ENCODE assay signal across 20 cellular contexts in the genomic region with DNA sequence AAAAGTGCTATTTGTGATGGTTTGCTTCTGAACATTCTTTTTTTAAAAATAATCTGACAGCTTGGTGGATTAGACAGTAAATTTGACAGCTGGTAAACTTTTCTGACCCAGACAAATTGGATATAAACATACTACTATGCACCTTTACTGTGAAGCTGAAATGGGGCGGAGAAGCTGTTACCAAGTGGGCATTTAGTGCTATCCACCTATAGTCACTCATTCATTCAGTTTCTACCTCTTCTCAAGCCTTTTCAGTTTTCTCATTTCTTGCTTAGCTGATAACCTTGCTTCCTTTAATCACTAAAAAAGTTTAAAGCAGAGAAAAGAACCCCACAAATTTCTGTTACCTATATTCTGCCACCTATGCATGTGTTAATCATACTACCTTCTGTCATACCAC. TPM values are rescaled to one million over a fixed set of nuclear protein-coding genes. Genes with fewer than 3 reads are reported as not detected.
A peak's percentile ranks its signal among the peaks of the same experiment; 100 is the strongest.
DNase-seq lines count a peak whose midpoint lies in the region; ATAC-seq and TF ChIP-seq lines count a peak whose summit lies in the region.
"Had no signal": no experiment of that assay in that cellular context is flagged by ENCODE, and none has a peak within 500 bp of the region (broad histone marks: within the 10 kb centered on the region; RNA-seq: fewer than 3 reads in every experiment).

No MANE protein-coding gene starts in this region.

- H3K4me3 Mint-ChIP-seq in activated CD4-positive, alpha-beta T cell treated with anti-CD3 and anti-CD28 coated beads, Interleukin-2, amount 10 ng/mL, durations not matched to agents 24 days and 14 days: no peak overlapping the region
- H3K4me3 Mint-ChIP-seq in stimulated activated naive CD8-positive, alpha-beta T cell treated with anti-CD3 and anti-CD28 coated beads, Interleukin-15, Interleukin-2, amounts not matched to agents 100 ng/mL and 50 ng/mL, for 24 hours: no peak overlapping the region
- H3K4me3 Mint-ChIP-seq in activated naive CD8-positive, alpha-beta T cell treated with anti-CD3 and anti-CD28 coated beads, Interleukin-2, amount 50 U/mL, for 24 hours: no peak overlapping the region

- peaks cover 4 to 94% (median 69%) of the 10 kb centered on the region in 6 donors for H3K36me3 ChIP-seq in spleen

- no peaks in the 10 kb centered on the region for H3K9me3 Mint-ChIP-seq in activated CD4-positive, alpha-beta T cell treated with anti-CD3 and anti-CD28 coated beads, Interleukin-2, amount 10 ng/mL, durations not matched to agents 24 days and 14 days
- no peaks in the 10 kb centered on the region for H3K9me3 Mint-ChIP-seq in stimulated activated naive CD8-positive, alpha-beta T cell treated with anti-CD3 and anti-CD28 coated beads, Interleukin-15, Interleukin-2, amounts not matched to agents 100 ng/mL and 50 ng/mL, for 24 hours
- no peaks in the 10 kb centered on the region for H3K9me3 Mint-ChIP-seq in activated naive CD8-positive, alpha-beta T cell treated with anti-CD3 and anti-CD28 coated beads, Interleukin-2, amount 50 U/mL, for 24 hours

- H3K27ac ChIP-seq in spleen: no peak overlapping the region
- H3K27ac ChIP-seq: SJCRH30 had no signal

- peaks cover 72% of the 10 kb centered on the region for H3K36me3 Mint-ChIP-seq in activated CD4-positive, alpha-beta T cell treated with anti-CD3 and anti-CD28 coated beads, Interleukin-2, amount 10 ng/mL, durations not matched to agents 24 days and 14 days (ENCODE audit: low read depth)
- peaks cover 80% of the 10 kb centered on the region for H3K36me3 Mint-ChIP-seq in stimulated activated naive CD8-positive, alpha-beta T cell treated with anti-CD3 and anti-CD28 coated beads, Interleukin-15, Interleukin-2, amounts not matched to agents 100 ng/mL and 50 ng/mL, for 24 hours (ENCODE audit: low read depth)
- peaks cover 78% of the 10 kb centered on the region for H3K36me3 Mint-ChIP-seq in activated naive CD8-positive, alpha-beta T cell treated with anti-CD3 and anti-CD28 coated beads, Interleukin-2, amount 50 U/mL, for 24 hours (ENCODE audit: low read depth)

- no peaks in the 10 kb centered on the region for H3K9me3 ChIP-seq in spleen
- H3K9me3 ChIP-seq: MG63, SJCRH30 had no signal

- TF ChIP-seq CTCF in spleen (IDR thresholded peaks at IDR 0.05 in 8 of 11, conservative IDR thresholded peaks at IDR 0.05 in 3 of 11): no peak

- no peak for ATAC-seq in stimulated activated naive CD8-positive, alpha-beta T cell treated with anti-CD3 and anti-CD28 coated beads, Interleukin-15, Interleukin-2, amounts not matched to agents 100 U/mL and 50 U/mL, for 24 hours
- ATAC-seq in activated naive CD8-positive, alpha-beta T cell treated with anti-CD3 and anti-CD28 coated beads, Interleukin-2, amount 50 U/mL, for 24 hours: no peak
- ATAC-seq: PC-3 had no signal

- intact Hi-C loops in activated CD4-positive, alpha-beta T cell treated with anti-CD3 and anti-CD28 coated beads, Interleukin-2, amount 10 ng/mL, durations not matched to agents 24 days and 14 days (cut with micrococcal nuclease): no loop called here
- intact Hi-C loops in spleen (cut with DNase I; ENCODE audit: low total_unique reads): no loop called here

- peaks cover 29% of the 10 kb centered on the region for H3K4me1 Mint-ChIP-seq in activated CD4-positive, alpha-beta T cell treated with anti-CD3 and anti-CD28 coated beads, Interleukin-2, amount 10 ng/mL, durations not matched to agents 24 days and 14 days
- peaks cover 41% of the 10 kb centered on the region for H3K4me1 Mint-ChIP-seq in stimulated activated naive CD8-positive, alpha-beta T cell treated with anti-CD3 and anti-CD28 coated beads, Interleukin-15, Interleukin-2, amounts not matched to agents 100 ng/mL and 50 ng/mL, for 24 hours (ENCODE audit: low read depth)
- H3K4me1 Mint-ChIP-seq in activated naive CD8-positive, alpha-beta T cell treated with anti-CD3 and anti-CD28 coated beads, Interleukin-2, amount 50 U/mL, for 24 hours: peaks cover 26% of the 10 kb centered on the region

- no peaks in the 10 kb centered on the region for H3K27me3 ChIP-seq in spleen (replicated peaks in 1 of 7)
- H3K27me3 ChIP-seq: MG63, SJCRH30 had no signal

- H3K4me1 ChIP-seq in spleen: peaks cover 15 to 42% (median 31%) of the 10 kb centered on the region in 6 donors

- H3K4me3 ChIP-seq in spleen: no peak overlapping the region
- H3K4me3 ChIP-seq: MG63, SJCRH30 had no signal

- WGBS in spleen, 5 donors: 90 to 100% (median 97%) methylated on average over 1 of the region's 1 CpG

- H3K27ac Mint-ChIP-seq in activated CD4-positive, alpha-beta T cell treated with anti-CD3 and anti-CD28 coated beads, Interleukin-2, amount 10 ng/mL, durations not matched to agents 24 days and 14 days: peak overlapping the region; percentile 51
- peak overlapping the region; percentile 54 for H3K27ac Mint-ChIP-seq in stimulated activated naive CD8-positive, alpha-beta T cell treated with anti-CD3 and anti-CD28 coated beads, Interleukin-15, Interleukin-2, amounts not matched to agents 100 ng/mL and 50 ng/mL, for 24 hours
- H3K27ac Mint-ChIP-seq in activated naive CD8-positive, alpha-beta T cell treated with anti-CD3 and anti-CD28 coated beads, Interleukin-2, amount 50 U/mL, for 24 hours: peak overlapping the region; percentile 57

- no peak for TF ChIP-seq POLR2A in spleen (IDR thresholded peaks at IDR 0.05)

- DNase-seq in activated CD4-positive, alpha-beta T cell treated with anti-CD3 and anti-CD28 coated beads, Interleukin-2, amount 10 ng/mL, durations not matched to agents 24 days and 14 days: no peak
- DNase-seq in activated CD4-positive, alpha-beta T cell treated with anti-CD3 and anti-CD28 coated beads for 1 hour: no peak
- DNase-seq in stimulated activated naive CD8-positive, alpha-beta T cell treated with anti-CD3 and anti-CD28 coated beads, Interleukin-15, Interleukin-2, amounts not matched to agents 100 U/mL and 50 U/mL, for 24 hours: no peak
- DNase-seq in activated naive CD8-positive, alpha-beta T cell treated with anti-CD3 and anti-CD28 coated beads, Interleukin-2, amount 50 U/mL, for 24 hours: no peak
- no peak for DNase-seq in SKM-1 (lab: John Stamatoyannopoulos, UW; ENCODE audit: unreplicated experiment)
- DNase-seq in spleen: no peak
- no peak for DNase-seq in DMS53 treated with DMSO at 0.1 percent for 48 hours (lab: John Stamatoyannopoulos, UW; ENCODE audit: unreplicated experiment)
- DNase-seq: DMS153; KBM-7; MG63; NCI-H1105 treated with DMSO at 0.1 percent for 48 hours; NCI-H146; NCI-H1930; NCI-H2107; NCI-H524; NCI-H748 treated with DMSO at 0.1 percent for 48 hours; NK-92 treated with Interleukin-12 subunit alpha and Interleukin-12 subunit beta, amount 100 ng/mL, for 24 hours; PC-3; SJCRH30 had no signal

- no peaks in the 10 kb centered on the region for H3K27me3 Mint-ChIP-seq in activated CD4-positive, alpha-beta T cell treated with anti-CD3 and anti-CD28 coated beads, Interleukin-2, amount 10 ng/mL, durations not matched to agents 24 days and 14 days
- no peaks in the 10 kb centered on the region for H3K27me3 Mint-ChIP-seq in stimulated activated naive CD8-positive, alpha-beta T cell treated with anti-CD3 and anti-CD28 coated beads, Interleukin-15, Interleukin-2, amounts not matched to agents 100 ng/mL and 50 ng/mL, for 24 hours
- H3K27me3 Mint-ChIP-seq in activated naive CD8-positive, alpha-beta T cell treated with anti-CD3 and anti-CD28 coated beads, Interleukin-2, amount 50 U/mL, for 24 hours: no peaks in the 10 kb centered on the region

RNA-seq across cellular contexts. Expression of gene RPS3A, which starts 5.2 kb away (rescaled TPM):
- 1,850 and 1,855 TPM in 2 replicates for total RNA-seq in activated CD4-positive, alpha-beta T cell treated with anti-CD3 and anti-CD28 coated beads, Interleukin-2, amount 10 ng/mL, durations not matched to agents 24 days and 14 days
- total RNA-seq in spleen: 1,000 to 10,000 TPM; 1,748 to 4,493 (median 2,267) TPM
- 1,000 to 10,000 TPM; 5,915 to 7,791 (median 7,619) TPM for polyA plus RNA-seq in spleen
